In genomic region chr16:56263711-56264608, GRCh38 we compare ENCODE assay signal across 12 cellular contexts.
DNase-seq lines count a peak whose midpoint lies in the region; ATAC-seq and TF ChIP-seq lines count a peak whose summit lies in the region.
"Had no signal": no experiment of that assay in that cellular context is flagged by ENCODE, and none has a peak within 500 bp of the region (broad histone marks: within the 10 kb centered on the region; RNA-seq: fewer than 3 reads in every experiment).

No MANE protein-coding gene starts in this region.

- intact Hi-C loops in Caco-2 (cut with micrococcal nuclease; ENCODE audit: unreplicated experiment) = loop anchor here (5.0 kb wide), 1 partner anchor 67 kb away; no protein-coding TSS in a partner anchor

- H3K9me3 Mint-ChIP-seq in Caco-2 (ENCODE audit: unreplicated experiment) = no peaks in the 10 kb centered on the region
- no peaks in the 10 kb centered on the region for H3K9me3 Mint-ChIP-seq in progenitor cell of endocrine pancreas (ENCODE audit: low read depth)
- no peaks in the 10 kb centered on the region for H3K9me3 Mint-ChIP-seq in chondrocyte (ENCODE audit: low read depth)
- H3K9me3 Mint-ChIP-seq: memory B cell; stimulated activated naive CD8-positive, alpha-beta T cell treated with anti-CD3 and anti-CD28 coated beads, Interleukin-15, Interleukin-2, amounts not matched to agents 100 ng/mL and 50 ng/mL, for 24 hours had no signal

- peak overlapping the region; percentile 88 to 95 for H3K27ac ChIP-seq in right atrium auricular region

- H3K4me3 Mint-ChIP-seq in Caco-2 (ENCODE audit: unreplicated experiment) (no peak overlapping the region), progenitor cell of endocrine pancreas (ENCODE audit: low read depth) (no peak overlapping the region), chondrocyte (ENCODE audit: unreplicated experiment) (no peak overlapping the region)
- H3K4me3 Mint-ChIP-seq: memory B cell; stimulated activated naive CD8-positive, alpha-beta T cell treated with anti-CD3 and anti-CD28 coated beads, Interleukin-15, Interleukin-2, amounts not matched to agents 100 ng/mL and 50 ng/mL, for 24 hours had no signal

- DNase-seq in Caco-2 (peak; percentile 80 to 85), SK-MEL-5 (ENCODE audit: low read depth, low spot score) (peak; percentile 22), right atrium auricular region (ENCODE audit: low spot score) (peak; percentile 70), progenitor cell of endocrine pancreas (ENCODE audit: low spot score, unreplicated experiment) (no peak), chondrocyte (ENCODE audit: low spot score) (no peak), DMS79 (lab: John Stamatoyannopoulos, UW) (no peak)
- no peak for DNase-seq in stimulated activated CD4-positive, alpha-beta T cell treated with anti-CD3 and anti-CD28 coated beads, Interleukin-4, amount 100 ng/mL, for 1 hour
- DNase-seq: Kasumi-1, NCI-H526 treated with DMSO at 0.1 percent for 48 hours had no signal

- H3K36me3 ChIP-seq in Caco-2 (ENCODE audit: control insufficient read depth, insufficient read depth, low read length) (no peaks in the 10 kb centered on the region), right atrium auricular region (no peaks in the 10 kb centered on the region)

- H3K27me3 Mint-ChIP-seq in Caco-2 (ENCODE audit: insufficient read depth, unreplicated experiment) (no peaks in the 10 kb centered on the region), progenitor cell of endocrine pancreas (no peaks in the 10 kb centered on the region), chondrocyte (ENCODE audit: low read depth) (no peaks in the 10 kb centered on the region)
- H3K27me3 Mint-ChIP-seq: stimulated activated naive CD8-positive, alpha-beta T cell treated with anti-CD3 and anti-CD28 coated beads, Interleukin-15, Interleukin-2, amounts not matched to agents 100 ng/mL and 50 ng/mL, for 24 hours had no signal

- H3K4me1 ChIP-seq in Caco-2 = peaks cover 19% of the 10 kb centered on the region
- H3K4me1 ChIP-seq in right atrium auricular region = peaks cover 0 to 71% of the 10 kb centered on the region in 2 donors

- BruUV-seq in Caco-2 (replicated peaks; lab: Mats Ljungman, UMichigan) = no TSS peak

- in situ Hi-C loops in SK-MEL-5 (cut with HindIII; ENCODE audit: low pct_unique_long_range_greater_than_20kb, low sequenced_read_pairs) = no loop called here

- H3K4me1 Mint-ChIP-seq in Caco-2 (ENCODE audit: low read depth, unreplicated experiment) (peaks cover 26% of the 10 kb centered on the region), progenitor cell of endocrine pancreas (ENCODE audit: low read depth) (peaks cover 17% of the 10 kb centered on the region), chondrocyte (ENCODE audit: low read depth) (peaks cover 10% of the 10 kb centered on the region)

- H3K9me3 ChIP-seq in Caco-2 (no peaks in the 10 kb centered on the region), right atrium auricular region (no peaks in the 10 kb centered on the region)

- no peak for ATAC-seq in GM18858 (IDR thresholded peaks at IDR 0.05; ENCODE audit: unreplicated experiment)

- no peaks in the 10 kb centered on the region for H3K36me3 Mint-ChIP-seq in Caco-2 (ENCODE audit: insufficient read depth, unreplicated experiment)
- no peaks in the 10 kb centered on the region for H3K36me3 Mint-ChIP-seq in progenitor cell of endocrine pancreas (ENCODE audit: insufficient read depth)
- H3K36me3 Mint-ChIP-seq in chondrocyte (ENCODE audit: low read depth) = no peaks in the 10 kb centered on the region
- H3K36me3 Mint-ChIP-seq: memory B cell had no signal

- H3K4me3 ChIP-seq in Caco-2 (ENCODE audit: low read depth, low read length) (no peak overlapping the region), right atrium auricular region (no peak overlapping the region)

- POLR2A ChIA-PET in Caco-2 (lab: Charles Lee) = no interaction called here

- TF ChIP-seq CTCF in Caco-2 (IDR thresholded peaks at IDR 0.05; ENCODE audit: insufficient read depth in 1 of 2, low read depth in 1 of 2, low read length in 1 of 2, severe bottlenecking in 1 of 2, unreplicated experiment in 1 of 2) = no peak
- TF ChIP-seq CTCF in right atrium auricular region (IDR thresholded peaks at IDR 0.05) = no peak
- no peak for TF ChIP-seq CTCF in progenitor cell of endocrine pancreas (IDR thresholded peaks at IDR 0.05; ENCODE audit: unreplicated experiment)
- TF ChIP-seq CTCF in chondrocyte (IDR thresholded peaks at IDR 0.05) = no peak

- CTCF ChIA-PET in Caco-2 (lab: Charles Lee) = interaction anchor here (0.8 to 1.4 kb wide), 6 partner anchors 13 to 92 kb away, joined by 3 to 10 read pairs (median 4); no protein-coding TSS in a partner anchor

- H3K27me3 ChIP-seq in Caco-2 (replicated peaks; ENCODE audit: control insufficient read depth, insufficient read depth, low read length) (no peaks in the 10 kb centered on the region), right atrium auricular region (no peaks in the 10 kb centered on the region)

- H3K27ac Mint-ChIP-seq in Caco-2 (ENCODE audit: unreplicated experiment) = no peak overlapping the region
- H3K27ac Mint-ChIP-seq in progenitor cell of endocrine pancreas = peak overlapping the region; percentile 69
- H3K27ac Mint-ChIP-seq in chondrocyte (ENCODE audit: unreplicated experiment) = no peak overlapping the region
- H3K27ac Mint-ChIP-seq: memory B cell; stimulated activated naive CD8-positive, alpha-beta T cell treated with anti-CD3 and anti-CD28 coated beads, Interleukin-15, Interleukin-2, amounts not matched to agents 100 ng/mL and 50 ng/mL, for 24 hours had no signal

Comparison
In these comparisons a context has a peak if more than half of its experiments do, and no peak if none do; other contexts are left out.
1. DNase-seq: peak in Caco-2 (2 of 2), SK-MEL-5 (single experiment) and right atrium auricular region (single experiment); none in progenitor cell of endocrine pancreas (single experiment), stimulated activated CD4-positive, alpha-beta T cell treated with anti-CD3 and anti-CD28 coated beads, Interleukin-4, amount 100 ng/mL, for 1 hour (single experiment), chondrocyte (single experiment) and DMS79 (single experiment).